ENCODE assay signal across 2 cellular contexts in the genomic region with DNA sequence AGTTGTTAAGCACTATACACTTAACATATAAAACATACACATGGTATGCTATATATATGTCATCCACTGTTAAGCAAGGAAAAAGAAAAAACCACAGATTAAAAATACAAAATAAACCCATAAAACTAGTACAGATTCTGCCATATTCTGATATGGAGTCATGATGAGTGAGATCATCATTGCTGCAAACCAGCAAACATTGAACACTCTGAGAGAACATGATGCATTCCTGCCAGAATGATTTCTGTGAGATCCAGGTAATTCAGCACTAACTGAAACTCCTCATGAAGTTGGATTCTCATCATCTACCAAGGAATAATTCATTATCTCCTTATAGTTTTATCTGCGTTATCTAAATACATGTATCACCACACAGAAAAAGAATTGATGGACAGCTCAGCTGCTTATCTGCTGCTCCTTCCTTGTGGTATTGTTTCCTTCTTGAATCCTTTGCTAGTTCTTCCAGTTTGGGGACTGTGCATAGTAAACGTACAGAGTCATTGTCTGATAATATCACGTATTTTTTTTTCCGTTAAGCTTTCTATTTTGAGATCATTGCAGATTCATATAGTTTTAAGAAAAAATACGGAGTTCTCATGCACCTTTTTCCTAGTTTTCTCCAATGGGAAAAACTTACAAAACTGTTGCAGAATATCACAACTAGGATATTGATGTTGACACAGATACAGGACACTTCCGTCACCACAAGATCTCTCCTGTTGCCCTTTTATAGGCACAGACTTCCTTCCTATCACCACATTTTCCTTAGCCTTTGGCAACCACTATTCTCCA.
A peak's percentile ranks its signal among the peaks of the same experiment; 100 is the strongest.
TF ChIP-seq lines count a peak whose summit lies in the region.

No MANE protein-coding gene starts in this region.

TF ChIP-seq in K562, 482 proteins besides CTCF, POLR2A, EP300 and RAD21 (continues in another document):
- TF ChIP-seq ZNF146 (CRISPR knock-in tag; IDR thresholded peaks at IDR 0.05; ENCODE audit: unreplicated experiment) (no peak), SOX6 (IDR thresholded peaks at IDR 0.05) (peak; percentile 97), MEIS2 (IDR thresholded peaks at IDR 0.05; ENCODE audit: partially characterized antibody) (peak; percentile 91), ZFPM2 (CRISPR knock-in tag; IDR thresholded peaks at IDR 0.05) (no peak), YY1 (IDR thresholded peaks at IDR 0.05; ENCODE audit: borderline replicate concordance in 1 of 3, control insufficient read depth in 1 of 3, extremely low read depth in 1 of 3, insufficient read depth in 3 of 3, insufficient read length in 1 of 3, insufficient replicate concordance in 2 of 3, low read depth in 1 of 3, low read length in 2 of 3) (no peak), IRF2 (CRISPR knock-in tag; IDR thresholded peaks at IDR 0.05) (no peak), CTBP1 (IDR thresholded peaks at IDR 0.05; ENCODE audit: borderline replicate concordance) (peak; percentile 57; the same call in 1 of the 2 replicates), ZNF431 (CRISPR knock-in tag; IDR thresholded peaks at IDR 0.05) (no peak), SMARCC2 (IDR thresholded peaks at IDR 0.05; ENCODE audit: low read depth) (0 out of 2 replicates have a peak, but pooled peaks have one; percentile 38), ZBED1 (IDR thresholded peaks at IDR 0.05) (no peak), KLF6 (CRISPR knock-in tag; IDR thresholded peaks at IDR 0.05; ENCODE audit: borderline replicate concordance) (no peak), ZEB2 (IDR thresholded peaks at IDR 0.05) (0 out of 2 replicates have a peak, but pooled peaks have one; percentile 39), HDAC1 (IDR thresholded peaks at IDR 0.05) (no peak; a peak in 1 of 4 replicates), KDM5B (IDR thresholded peaks at IDR 0.05; ENCODE audit: insufficient replicate concordance, low read depth, low read length) (no peak), ZNF41 (CRISPR knock-in tag; conservative IDR thresholded peaks at IDR 0.05) (no peak)
- TF ChIP-seq, protein P1, sequence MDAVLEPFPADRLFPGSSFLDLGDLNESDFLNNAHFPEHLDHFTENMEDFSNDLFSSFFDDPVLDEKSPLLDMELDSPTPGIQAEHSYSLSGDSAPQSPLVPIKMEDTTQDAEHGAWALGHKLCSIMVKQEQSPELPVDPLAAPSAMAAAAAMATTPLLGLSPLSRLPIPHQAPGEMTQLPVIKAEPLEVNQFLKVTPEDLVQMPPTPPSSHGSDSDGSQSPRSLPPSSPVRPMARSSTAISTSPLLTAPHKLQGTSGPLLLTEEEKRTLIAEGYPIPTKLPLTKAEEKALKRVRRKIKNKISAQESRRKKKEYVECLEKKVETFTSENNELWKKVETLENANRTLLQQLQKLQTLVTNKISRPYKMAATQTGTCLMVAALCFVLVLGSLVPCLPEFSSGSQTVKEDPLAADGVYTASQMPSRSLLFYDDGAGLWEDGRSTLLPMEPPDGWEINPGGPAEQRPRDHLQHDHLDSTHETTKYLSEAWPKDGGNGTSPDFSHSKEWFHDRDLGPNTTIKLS (IDR thresholded peaks at IDR 0.05; ENCODE audit: borderline replicate concordance, low read depth): no peak
- TF ChIP-seq, protein P2, sequence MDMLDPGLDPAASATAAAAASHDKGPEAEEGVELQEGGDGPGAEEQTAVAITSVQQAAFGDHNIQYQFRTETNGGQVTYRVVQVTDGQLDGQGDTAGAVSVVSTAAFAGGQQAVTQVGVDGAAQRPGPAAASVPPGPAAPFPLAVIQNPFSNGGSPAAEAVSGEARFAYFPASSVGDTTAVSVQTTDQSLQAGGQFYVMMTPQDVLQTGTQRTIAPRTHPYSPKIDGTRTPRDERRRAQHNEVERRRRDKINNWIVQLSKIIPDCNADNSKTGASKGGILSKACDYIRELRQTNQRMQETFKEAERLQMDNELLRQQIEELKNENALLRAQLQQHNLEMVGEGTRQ (CRISPR knock-in tag; IDR thresholded peaks at IDR 0.05): no peak
- TF ChIP-seq, protein P3, sequence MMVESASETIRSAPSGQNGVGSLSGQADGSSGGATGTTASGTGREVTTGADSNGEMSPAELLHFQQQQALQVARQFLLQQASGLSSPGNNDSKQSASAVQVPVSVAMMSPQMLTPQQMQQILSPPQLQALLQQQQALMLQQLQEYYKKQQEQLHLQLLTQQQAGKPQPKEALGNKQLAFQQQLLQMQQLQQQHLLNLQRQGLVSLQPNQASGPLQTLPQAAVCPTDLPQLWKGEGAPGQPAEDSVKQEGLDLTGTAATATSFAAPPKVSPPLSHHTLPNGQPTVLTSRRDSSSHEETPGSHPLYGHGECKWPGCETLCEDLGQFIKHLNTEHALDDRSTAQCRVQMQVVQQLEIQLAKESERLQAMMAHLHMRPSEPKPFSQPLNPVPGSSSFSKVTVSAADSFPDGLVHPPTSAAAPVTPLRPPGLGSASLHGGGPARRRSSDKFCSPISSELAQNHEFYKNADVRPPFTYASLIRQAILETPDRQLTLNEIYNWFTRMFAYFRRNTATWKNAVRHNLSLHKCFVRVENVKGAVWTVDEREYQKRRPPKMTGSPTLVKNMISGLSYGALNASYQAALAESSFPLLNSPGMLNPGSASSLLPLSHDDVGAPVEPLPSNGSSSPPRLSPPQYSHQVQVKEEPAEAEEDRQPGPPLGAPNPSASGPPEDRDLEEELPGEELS (CRISPR knock-in tag; IDR thresholded peaks at IDR 0.05; ENCODE audit: borderline replicate concordance): no peak

TF ChIP-seq in GM12891, 5 proteins besides CTCF, POLR2A, EP300 and RAD21 (continued from another document):
- TF ChIP-seq SPI1 (IDR thresholded peaks at IDR 0.05; ENCODE audit: low read depth, low read length): no peak
- TF ChIP-seq POLR2AphosphoS5 (IDR thresholded peaks at IDR 0.05; ENCODE audit: low read depth, low read length): no peak
- no peak for TF ChIP-seq PAX5 (IDR thresholded peaks at IDR 0.05; ENCODE audit: insufficient read depth, low read length, severe bottlenecking)
- TF ChIP-seq TAF1 (IDR thresholded peaks at IDR 0.05; ENCODE audit: low read depth, low read length): no peak
